20 cellular contexts compared by ENCODE assay signal in genomic region chr15:39433351-39433750, GRCh38.
DNase-seq lines count a peak whose midpoint lies in the region; ATAC-seq and TF ChIP-seq lines count a peak whose summit lies in the region.
"Had no signal": no experiment of that assay in that cellular context is flagged by ENCODE, and none has a peak within 500 bp of the region (broad histone marks: within the 10 kb centered on the region; RNA-seq: fewer than 3 reads in every experiment).

No MANE protein-coding gene starts in this region.

- H3K9ac ChIP-seq in stomach smooth muscle (ENCODE audit: low read length in 2 of 2) = peak overlapping the region in 1 of 2 donors; percentile 47

- no peaks in the 10 kb centered on the region for H3K36me3 Mint-ChIP-seq in activated naive CD8-positive, alpha-beta T cell treated with anti-CD3 and anti-CD28 coated beads, Interleukin-2, amount 50 U/mL, for 24 hours (ENCODE audit: low read depth)
- H3K36me3 Mint-ChIP-seq: activated naive CD4-positive, alpha-beta T cell treated with anti-CD3 and anti-CD28 coated beads, Interleukin-2, amount 10 ng/mL, durations not matched to agents 7 days and 5 days; memory B cell had no signal

- no peak for TF ChIP-seq POLR2A in adrenal gland (IDR thresholded peaks at IDR 0.05)

- peaks cover 9 to 48% of the 10 kb centered on the region in 2 donors for H3K4me1 ChIP-seq in adrenal gland (replicated peaks in 1 of 2)
- peaks cover 5 to 11% of the 10 kb centered on the region in 2 donors for H3K4me1 ChIP-seq in muscle layer of duodenum (ENCODE audit: control insufficient read depth in 1 of 2, insufficient read depth in 2 of 2, low read length in 2 of 2)
- H3K4me1 ChIP-seq in stomach smooth muscle (ENCODE audit: control insufficient read depth, insufficient read depth, low read length) = peaks cover 32% of the 10 kb centered on the region

- H3K27me3 Mint-ChIP-seq in activated naive CD8-positive, alpha-beta T cell treated with anti-CD3 and anti-CD28 coated beads, Interleukin-2, amount 50 U/mL, for 24 hours = peaks cover 37% of the 10 kb centered on the region

- no peak overlapping the region for H3K27ac Mint-ChIP-seq in activated naive CD8-positive, alpha-beta T cell treated with anti-CD3 and anti-CD28 coated beads, Interleukin-2, amount 50 U/mL, for 24 hours
- H3K27ac Mint-ChIP-seq: activated naive CD4-positive, alpha-beta T cell treated with anti-CD3 and anti-CD28 coated beads, Interleukin-2, amount 10 ng/mL, durations not matched to agents 7 days and 5 days; CD8-positive, alpha-beta memory T cell; memory B cell had no signal

- H3K4me3 ChIP-seq in adrenal gland (no peak overlapping the region), muscle layer of duodenum (ENCODE audit: low read depth in 1 of 2, low read length in 2 of 2) (no peak overlapping the region), stomach smooth muscle (ENCODE audit: low read length in 2 of 2) (peak overlapping the region in 1 of 2 donors; percentile 29)

- ATAC-seq in activated naive CD8-positive, alpha-beta T cell treated with anti-CD3 and anti-CD28 coated beads, Interleukin-2, amount 50 U/mL, for 24 hours = no peak
- no peak for ATAC-seq in HG03135 (IDR thresholded peaks at IDR 0.05; ENCODE audit: unreplicated experiment)
- ATAC-seq: activated T-cell treated with anti-CD3 and anti-CD28 coated beads, Interleukin-2, amount 50 U/mL, for 4 hours; foreskin keratinocyte had no signal

- 28 to 52% (median 39%) methylated on average over 2 of the region's 2 CpGs for WGBS in adrenal gland, 4 donors

- intact Hi-C loops in adrenal gland (cut with DNase I) = no loop called here

- H3K9me3 ChIP-seq in adrenal gland (replicated peaks in 1 of 3) (no peaks in the 10 kb centered on the region), muscle layer of duodenum (ENCODE audit: control insufficient read depth in 1 of 2, low read length in 2 of 2) (no peaks in the 10 kb centered on the region), stomach smooth muscle (ENCODE audit: control insufficient read depth in 2 of 2, low read length in 2 of 2) (no peaks in the 10 kb centered on the region)

- H3K27ac ChIP-seq in adrenal gland (peak overlapping the region in 3 of 5 donors; percentile 13 to 73 (median 57)), muscle layer of duodenum (ENCODE audit: low read length) (peak overlapping the region; percentile 21), stomach smooth muscle (ENCODE audit: low read length) (peak overlapping the region; percentile 85)
- H3K27ac ChIP-seq: epithelial cell of prostate, foreskin keratinocyte had no signal

- H3K9me3 Mint-ChIP-seq in activated naive CD8-positive, alpha-beta T cell treated with anti-CD3 and anti-CD28 coated beads, Interleukin-2, amount 50 U/mL, for 24 hours = no peaks in the 10 kb centered on the region
- H3K9me3 Mint-ChIP-seq: activated T-cell treated with anti-CD3 and anti-CD28 coated beads, Interleukin-2, amount 50 U/mL, for 4 hours; memory B cell had no signal

- DNase-seq in Kasumi-1 (lab: John Stamatoyannopoulos, UW) (peak; percentile 9 to 23), adrenal gland (peak in 2 of 7 donors; percentile 32 to 48), SIG-M5 (lab: John Stamatoyannopoulos, UW) (no peak)
- DNase-seq in activated naive CD8-positive, alpha-beta T cell treated with anti-CD3 and anti-CD28 coated beads, Interleukin-2, amount 50 U/mL, for 24 hours = no peak
- DNase-seq: activated CD4-positive, alpha-beta T cell treated with anti-CD3 and anti-CD28 coated beads for 1 hour; activated CD8-positive, alpha-beta memory T cell treated with anti-CD3 and anti-CD28 coated beads for 24 hours; activated naive CD4-positive, alpha-beta T cell treated with anti-CD3 and anti-CD28 coated beads, Interleukin-2, amount 10 ng/mL, durations not matched to agents 7 days and 5 days; activated T-cell treated with anti-CD3 and anti-CD28 coated beads, Interleukin-2, amount 50 U/mL, for 4 hours; CD8-positive, alpha-beta memory T cell; DMS79; foreskin keratinocyte; NCI-H1105; NCI-H2107; NCI-H510A treated with DMSO at 0.1 percent for 48 hours had no signal

- H3K36me3 ChIP-seq in adrenal gland (replicated peaks in 1 of 2) (no peaks in the 10 kb centered on the region), muscle layer of duodenum (ENCODE audit: control insufficient read depth in 1 of 2, insufficient read depth in 2 of 2, low read length in 2 of 2) (no peaks in the 10 kb centered on the region), stomach smooth muscle (ENCODE audit: control insufficient read depth in 2 of 2, insufficient read depth in 2 of 2, low read length in 2 of 2) (no peaks in the 10 kb centered on the region)

- H3K27me3 ChIP-seq in adrenal gland = no peaks in the 10 kb centered on the region
- no peaks in the 10 kb centered on the region for H3K27me3 ChIP-seq in muscle layer of duodenum (ENCODE audit: low read depth, low read length)
- no peaks in the 10 kb centered on the region for H3K27me3 ChIP-seq in stomach smooth muscle (ENCODE audit: control insufficient read depth in 1 of 2, insufficient read depth in 2 of 2, low read length in 2 of 2)
- H3K27me3 ChIP-seq: foreskin keratinocyte had no signal

- no peak for TF ChIP-seq CTCF in adrenal gland (IDR thresholded peaks at IDR 0.05)

- peaks cover 24% of the 10 kb centered on the region for H3K4me1 Mint-ChIP-seq in activated naive CD8-positive, alpha-beta T cell treated with anti-CD3 and anti-CD28 coated beads, Interleukin-2, amount 50 U/mL, for 24 hours
- H3K4me1 Mint-ChIP-seq: memory B cell had no signal

- no peak overlapping the region for H3K4me3 Mint-ChIP-seq in activated naive CD8-positive, alpha-beta T cell treated with anti-CD3 and anti-CD28 coated beads, Interleukin-2, amount 50 U/mL, for 24 hours
- H3K4me3 Mint-ChIP-seq: activated naive CD4-positive, alpha-beta T cell treated with anti-CD3 and anti-CD28 coated beads, Interleukin-2, amount 10 ng/mL, durations not matched to agents 7 days and 5 days; activated T-cell treated with anti-CD3 and anti-CD28 coated beads, Interleukin-2, amount 50 U/mL, for 4 hours; CD8-positive, alpha-beta memory T cell; memory B cell; neural crest cell had no signal

Comparison
In these comparisons a context has a peak if more than half of its experiments do, and no peak if none do; other contexts are left out.
1. DNase-seq: peak in Kasumi-1 (2 of 2); none in SIG-M5 (single experiment) and activated naive CD8-positive, alpha-beta T cell treated with anti-CD3 and anti-CD28 coated beads, Interleukin-2, amount 50 U/mL, for 24 hours (single experiment).
2. H3K27ac ChIP-seq: peak in every context shown above with its lines; median percentile 85 in stomach smooth muscle; 57 in adrenal gland; 21 in muscle layer of duodenum.